In genomic region chr1:221693087-221693486, GRCh38 we compare ENCODE assay signal across 2 cellular contexts.
TF ChIP-seq lines count a peak whose summit lies in the region.

No MANE protein-coding gene starts in this region.

TF ChIP-seq in HCT116, 20 proteins besides CTCF, POLR2A, EP300 and RAD21 (continued from another document):
- no peak for TF ChIP-seq ZBTB33 (IDR thresholded peaks at IDR 0.05; ENCODE audit: extremely low read depth, insufficient replicate concordance, low read length)
- no peak for TF ChIP-seq JUND (IDR thresholded peaks at IDR 0.05)
- no peak for TF ChIP-seq POLR2AphosphoS5 (IDR thresholded peaks at IDR 0.05; ENCODE audit: low read depth, low read length)
- no peak for TF ChIP-seq EGR1 (IDR thresholded peaks at IDR 0.05; ENCODE audit: low read depth)
- no peak for TF ChIP-seq ZNF274 (IDR thresholded peaks at IDR 0.05; ENCODE audit: low read depth, low read length)
- TF ChIP-seq CEBPB (IDR thresholded peaks at IDR 0.05; ENCODE audit: low read depth) = no peak
- TF ChIP-seq ZFX (IDR thresholded peaks at IDR 0.05) = no peak
- TF ChIP-seq, protein P1, sequence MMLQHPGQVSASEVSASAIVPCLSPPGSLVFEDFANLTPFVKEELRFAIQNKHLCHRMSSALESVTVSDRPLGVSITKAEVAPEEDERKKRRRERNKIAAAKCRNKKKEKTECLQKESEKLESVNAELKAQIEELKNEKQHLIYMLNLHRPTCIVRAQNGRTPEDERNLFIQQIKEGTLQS (IDR thresholded peaks at IDR 0.05) = no peak
- no peak for TF ChIP-seq ELF1 (IDR thresholded peaks at IDR 0.05; ENCODE audit: borderline replicate concordance, low read depth)
- TF ChIP-seq EZH2phosphoT487 (IDR thresholded peaks at IDR 0.05; ENCODE audit: borderline replicate concordance) = no peak
- no peak for TF ChIP-seq CBX3 (IDR thresholded peaks at IDR 0.05; ENCODE audit: low read depth)
- TF ChIP-seq, protein P2, sequence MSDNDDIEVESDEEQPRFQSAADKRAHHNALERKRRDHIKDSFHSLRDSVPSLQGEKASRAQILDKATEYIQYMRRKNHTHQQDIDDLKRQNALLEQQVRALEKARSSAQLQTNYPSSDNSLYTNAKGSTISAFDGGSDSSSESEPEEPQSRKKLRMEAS (IDR thresholded peaks at IDR 0.05) = no peak

TF ChIP-seq in WTC11, 78 proteins besides CTCF, POLR2A, EP300 and RAD21 (continued from another document):
- TF ChIP-seq, protein P3, sequence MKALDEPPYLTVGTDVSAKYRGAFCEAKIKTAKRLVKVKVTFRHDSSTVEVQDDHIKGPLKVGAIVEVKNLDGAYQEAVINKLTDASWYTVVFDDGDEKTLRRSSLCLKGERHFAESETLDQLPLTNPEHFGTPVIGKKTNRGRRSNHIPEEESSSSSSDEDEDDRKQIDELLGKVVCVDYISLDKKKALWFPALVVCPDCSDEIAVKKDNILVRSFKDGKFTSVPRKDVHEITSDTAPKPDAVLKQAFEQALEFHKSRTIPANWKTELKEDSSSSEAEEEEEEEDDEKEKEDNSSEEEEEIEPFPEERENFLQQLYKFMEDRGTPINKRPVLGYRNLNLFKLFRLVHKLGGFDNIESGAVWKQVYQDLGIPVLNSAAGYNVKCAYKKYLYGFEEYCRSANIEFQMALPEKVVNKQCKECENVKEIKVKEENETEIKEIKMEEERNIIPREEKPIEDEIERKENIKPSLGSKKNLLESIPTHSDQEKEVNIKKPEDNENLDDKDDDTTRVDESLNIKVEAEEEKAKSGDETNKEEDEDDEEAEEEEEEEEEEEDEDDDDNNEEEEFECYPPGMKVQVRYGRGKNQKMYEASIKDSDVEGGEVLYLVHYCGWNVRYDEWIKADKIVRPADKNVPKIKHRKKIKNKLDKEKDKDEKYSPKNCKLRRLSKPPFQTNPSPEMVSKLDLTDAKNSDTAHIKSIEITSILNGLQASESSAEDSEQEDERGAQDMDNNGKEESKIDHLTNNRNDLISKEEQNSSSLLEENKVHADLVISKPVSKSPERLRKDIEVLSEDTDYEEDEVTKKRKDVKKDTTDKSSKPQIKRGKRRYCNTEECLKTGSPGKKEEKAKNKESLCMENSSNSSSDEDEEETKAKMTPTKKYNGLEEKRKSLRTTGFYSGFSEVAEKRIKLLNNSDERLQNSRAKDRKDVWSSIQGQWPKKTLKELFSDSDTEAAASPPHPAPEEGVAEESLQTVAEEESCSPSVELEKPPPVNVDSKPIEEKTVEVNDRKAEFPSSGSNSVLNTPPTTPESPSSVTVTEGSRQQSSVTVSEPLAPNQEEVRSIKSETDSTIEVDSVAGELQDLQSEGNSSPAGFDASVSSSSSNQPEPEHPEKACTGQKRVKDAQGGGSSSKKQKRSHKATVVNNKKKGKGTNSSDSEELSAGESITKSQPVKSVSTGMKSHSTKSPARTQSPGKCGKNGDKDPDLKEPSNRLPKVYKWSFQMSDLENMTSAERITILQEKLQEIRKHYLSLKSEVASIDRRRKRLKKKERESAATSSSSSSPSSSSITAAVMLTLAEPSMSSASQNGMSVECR (CRISPR knock-in tag; IDR thresholded peaks at IDR 0.05; ENCODE audit: borderline replicate concordance) = no peak
- TF ChIP-seq, protein P4, sequence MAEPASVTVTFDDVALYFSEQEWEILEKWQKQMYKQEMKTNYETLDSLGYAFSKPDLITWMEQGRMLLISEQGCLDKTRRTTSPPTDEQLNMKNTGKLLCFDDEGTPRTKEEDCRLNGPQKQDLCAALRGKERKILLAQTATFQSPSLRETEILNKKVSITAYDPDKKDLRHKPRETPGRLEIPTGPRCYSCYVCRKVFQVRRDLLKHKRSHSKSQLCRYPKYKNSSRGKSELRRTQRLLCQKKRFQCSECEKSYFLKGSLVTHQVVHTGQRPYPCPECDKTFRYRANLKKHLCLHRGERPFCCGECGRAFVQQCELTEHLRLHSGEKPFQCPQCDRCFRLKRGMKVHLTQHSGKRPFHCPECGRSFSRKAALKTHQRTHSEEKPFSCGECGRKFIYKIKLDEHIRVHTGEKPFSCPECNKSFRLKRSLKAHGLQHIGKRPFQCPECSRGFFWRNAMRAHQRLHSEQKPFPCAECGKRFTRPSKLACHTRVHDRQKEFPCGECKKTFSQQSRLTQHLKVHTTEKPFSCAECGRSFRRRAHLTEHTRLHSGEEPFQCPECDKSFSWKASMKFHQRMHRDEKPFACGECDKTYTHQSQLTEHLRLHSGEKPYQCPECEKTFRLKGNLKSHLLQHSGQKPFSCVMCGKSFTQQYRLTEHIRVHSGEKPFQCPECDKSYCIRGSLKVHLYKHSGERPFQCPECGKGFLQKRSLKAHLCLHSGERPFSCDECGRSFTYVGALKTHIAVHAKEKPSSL (CRISPR knock-in tag; conservative IDR thresholded peaks at IDR 0.05) = no peak
- TF ChIP-seq ETV6 (CRISPR knock-in tag; IDR thresholded peaks at IDR 0.05) (no peak), MXD4 (CRISPR knock-in tag; IDR thresholded peaks at IDR 0.05; ENCODE audit: borderline replicate concordance) (no peak), IRF2 (CRISPR knock-in tag; IDR thresholded peaks at IDR 0.05; ENCODE audit: borderline replicate concordance, low read depth) (no peak), ZNF281 (CRISPR knock-in tag; IDR thresholded peaks at IDR 0.05) (no peak), EMX1 (CRISPR knock-in tag; IDR thresholded peaks at IDR 0.05) (no peak)
